Comparison of ENCODE assay signal across 9 cellular contexts in the genomic region with DNA sequence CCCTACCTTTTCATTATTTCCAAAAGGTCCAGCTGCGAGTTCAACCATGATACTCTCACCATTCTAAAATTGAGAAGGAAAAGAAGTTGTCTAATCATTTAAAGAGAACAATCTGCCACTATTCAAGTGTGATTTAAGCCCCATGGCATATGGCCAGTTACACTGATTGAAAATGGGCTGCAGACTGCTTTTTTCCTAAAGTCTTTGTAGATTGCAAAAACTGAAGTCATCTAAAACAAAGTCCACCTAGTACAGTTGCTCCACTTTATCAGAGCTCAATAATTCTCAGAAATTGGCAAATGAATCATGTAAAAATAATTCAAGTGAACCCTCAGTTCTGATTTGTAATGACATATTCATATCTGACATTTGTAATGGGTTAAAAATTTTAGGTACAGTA.
"Had no signal": no experiment of that assay in that cellular context is flagged by ENCODE, and none has a peak within 500 bp of the region (broad histone marks: within the 10 kb centered on the region; RNA-seq: fewer than 3 reads in every experiment).

No MANE protein-coding gene starts in this region.

- H3K9ac ChIP-seq: GM23248 had no signal

- ATAC-seq: HCT116, K562 had no signal

- FAIRE-seq: K562 had no signal

- H3K9me3 Mint-ChIP-seq: HFFc6 had no signal

- DNase-seq: GM23248, GOT3, H7, HFFc6, IMR-90 had no signal

- H3K27ac Mint-ChIP-seq: HFFc6 had no signal

- H2AFZ ChIP-seq: GM23248 had no signal

- H3K4me3 Mint-ChIP-seq: HFFc6 had no signal

- H3K4me3 ChIP-seq: GM23248, HAP-1, K562 had no signal

- H3K9me3 ChIP-seq: HAP-1 had no signal

- H3K27ac ChIP-seq: GM23248, HL-60 had no signal
